ENCODE assay signal across 8 cellular contexts in genomic region chr6:53349209-53349693, GRCh38. TPM values are rescaled to one million over a fixed set of nuclear protein-coding genes. Genes with fewer than 3 reads are reported as not detected.
A peak's percentile ranks its signal among the peaks of the same experiment; 100 is the strongest.
DNase-seq lines count a peak whose midpoint lies in the region; ATAC-seq and TF ChIP-seq lines count a peak whose summit lies in the region.

No MANE protein-coding gene starts in this region.

- peaks cover 41% of the 10 kb centered on the region for H3K79me2 ChIP-seq in GM23338 (replicated peaks; ENCODE audit: insufficient read depth)

- H4K20me1 ChIP-seq in GM23338 (replicated peaks; ENCODE audit: insufficient read depth), result peaks cover 31% of the 10 kb centered on the region

- H3K36me3 ChIP-seq in GM23338 (ENCODE audit: insufficient read depth) (peaks cover 4% of the 10 kb centered on the region; the same call in 1 of the 2 replicates), SK-N-MC (ENCODE audit: insufficient read depth, low read length) (peaks cover 18% of the 10 kb centered on the region), skeletal muscle satellite cell (ENCODE audit: insufficient read depth, low read length) (no peaks in the 10 kb centered on the region)

- H3K9ac ChIP-seq in SK-N-MC (ENCODE audit: insufficient read length) (peak overlapping the region; percentile 93), skeletal muscle satellite cell (ENCODE audit: low read depth, low read length) (peak overlapping the region; percentile 95)

- H3K27ac Mint-ChIP-seq in GM23338, result peak overlapping the region; percentile 81

- H3K36me3 Mint-ChIP-seq in GM23338 (ENCODE audit: low read depth), result peaks cover 11% of the 10 kb centered on the region

- H3K9me3 ChIP-seq in SK-N-MC (ENCODE audit: low read depth, low read length) (no peaks in the 10 kb centered on the region), skeletal muscle satellite cell (replicated peaks; ENCODE audit: low read length) (no peaks in the 10 kb centered on the region)

- H3K4me3 ChIP-seq in GM23338 (peak overlapping the region; percentile 95), SK-N-MC (peak overlapping the region; percentile 95), fibroblast of villous mesenchyme (ENCODE audit: low read depth, low read length) (peak overlapping the region; percentile 84), skeletal muscle satellite cell (ENCODE audit: low read length) (peak overlapping the region; percentile 91)

- H3K4me2 ChIP-seq in GM23338, result peak overlapping the region; percentile 93
- H3K4me2 ChIP-seq in skeletal muscle satellite cell (ENCODE audit: low read length), result peak overlapping the region; percentile 82

- TF ChIP-seq CTCF in GM23338 (conservative IDR thresholded peaks at IDR 0.05; ENCODE audit: low read depth in 2 of 2), result no peak
- no peak for TF ChIP-seq CTCF in fibroblast of villous mesenchyme (IDR thresholded peaks at IDR 0.05; ENCODE audit: insufficient read depth, low read depth, low read length)

- H3K27me3 ChIP-seq in GM23338 (ENCODE audit: insufficient read depth), result peaks cover 10% of the 10 kb centered on the region; the same call in 1 of the 2 replicates
- H3K27me3 ChIP-seq in skeletal muscle satellite cell (ENCODE audit: control insufficient read depth, insufficient read depth, low read length), result peaks cover 13% of the 10 kb centered on the region

- no peaks in the 10 kb centered on the region for H3F3A ChIP-seq in GM23338 (replicated peaks; ENCODE audit: low read depth)

- H3K27ac ChIP-seq in GM23338 (ENCODE audit: low read depth), result no peak overlapping the region
- H3K27ac ChIP-seq in SK-N-MC, result peak overlapping the region; percentile 93

- H3K9me3 Mint-ChIP-seq in GM23338, result no peaks in the 10 kb centered on the region; the same call in 1 of the 3 replicates

- peaks cover 23% of the 10 kb centered on the region for H3K4me1 ChIP-seq in GM23338 (ENCODE audit: insufficient read depth)
- H3K4me1 ChIP-seq in skeletal muscle satellite cell (ENCODE audit: control insufficient read depth, insufficient read depth, low read length), result peaks cover 9% of the 10 kb centered on the region

- H3K4me3 Mint-ChIP-seq in GM23338, result peak overlapping the region; percentile 97

- DNase-seq in GM23338 (ENCODE audit: low spot score) (no peak), SK-N-MC (ENCODE audit: low read depth, low spot score) (no peak), fibroblast of villous mesenchyme (ENCODE audit: low read depth) (no peak), cerebellar cortex (ENCODE audit: low spot score) (no peak), HPDE6-E6E7 (ENCODE audit: extremely low spot score) (no peak), inferior parietal cortex (ENCODE audit: extremely low spot score) (no peak)

- peak overlapping the region; percentile 99 for H2AFZ ChIP-seq in GM23338

- no peaks in the 10 kb centered on the region for H3K9me2 ChIP-seq in GM23338 (ENCODE audit: insufficient read depth)

- ATAC-seq in GM23338 (no peak), esophagus mucosa (no peak)

- peaks cover 17% of the 10 kb centered on the region for H3K27me3 Mint-ChIP-seq in GM23338 (ENCODE audit: insufficient read depth, low read depth, poor library complexity)

- peaks cover 29% of the 10 kb centered on the region for H3K4me1 Mint-ChIP-seq in GM23338

TF ChIP-seq in GM23338, 12 proteins besides CTCF, POLR2A, EP300 and RAD21:
- no peak for TF ChIP-seq EZH2 (IDR thresholded peaks at IDR 0.05; ENCODE audit: low read depth, unreplicated experiment)
- no peak for TF ChIP-seq JUNB (IDR thresholded peaks at IDR 0.05; ENCODE audit: unreplicated experiment)
- no peak for TF ChIP-seq EZH2phosphoT487 (IDR thresholded peaks at IDR 0.05; ENCODE audit: unreplicated experiment)
- TF ChIP-seq, protein P1, sequence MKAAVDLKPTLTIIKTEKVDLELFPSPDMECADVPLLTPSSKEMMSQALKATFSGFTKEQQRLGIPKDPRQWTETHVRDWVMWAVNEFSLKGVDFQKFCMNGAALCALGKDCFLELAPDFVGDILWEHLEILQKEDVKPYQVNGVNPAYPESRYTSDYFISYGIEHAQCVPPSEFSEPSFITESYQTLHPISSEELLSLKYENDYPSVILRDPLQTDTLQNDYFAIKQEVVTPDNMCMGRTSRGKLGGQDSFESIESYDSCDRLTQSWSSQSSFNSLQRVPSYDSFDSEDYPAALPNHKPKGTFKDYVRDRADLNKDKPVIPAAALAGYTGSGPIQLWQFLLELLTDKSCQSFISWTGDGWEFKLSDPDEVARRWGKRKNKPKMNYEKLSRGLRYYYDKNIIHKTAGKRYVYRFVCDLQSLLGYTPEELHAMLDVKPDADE (IDR thresholded peaks at IDR 0.05), result no peak
- TF ChIP-seq POLR2AphosphoS5 (IDR thresholded peaks at IDR 0.05; ENCODE audit: low read depth), result no peak
- TF ChIP-seq CREB1 (CRISPR knock-in tag; IDR thresholded peaks at IDR 0.05; ENCODE audit: low read depth), result no peak
- no peak for TF ChIP-seq ZNF114 (CRISPR knock-in tag; IDR thresholded peaks at IDR 0.05)

RNA-seq across cellular contexts. Expression of gene ELOVL5, which starts 0.5 kb away (rescaled TPM):
- 169 and 180 TPM in 2 replicates for total RNA-seq in GM23338 (2014; rRNA removed; shearing (Covaris generic))
- 66.9 and 83.3 TPM in 2 replicates for polyA plus RNA-seq in GM23338 (2016; fragmentation: Nextera tagmentation; extraction: Ambion mirVana)
- total RNA-seq in fibroblast of villous mesenchyme (78.0 and 118 TPM in 2 replicates), esophagus mucosa (33.1 TPM)
- 51.8 and 57.8 TPM in 2 replicates for total RNA-seq in skeletal muscle satellite cell (2012; rRNA removed)
